Comparison of ENCODE assay signal across 10 cellular contexts in genomic region chr13:99955747-99956472, GRCh38. TPM values are rescaled to one million over a fixed set of nuclear protein-coding genes. Genes with fewer than 3 reads are reported as not detected.
DNase-seq lines count a peak whose midpoint lies in the region; ATAC-seq and TF ChIP-seq lines count a peak whose summit lies in the region.
"Had no signal": no experiment of that assay in that cellular context is flagged by ENCODE, and none has a peak within 500 bp of the region (broad histone marks: within the 10 kb centered on the region; RNA-seq: fewer than 3 reads in every experiment).

No MANE protein-coding gene starts in this region.

- H3K79me2 ChIP-seq in GM23338 (replicated peaks; ENCODE audit: insufficient read depth), result no peaks in the 10 kb centered on the region

- peak overlapping the region; percentile 98 for H2AFZ ChIP-seq in GM23338

- peak overlapping the region; percentile 3; the same call in 1 of the 2 replicates for H3K4me3 ChIP-seq in AG04449 (ENCODE audit: low read depth, low read length)
- peak overlapping the region; percentile 84 for H3K4me3 ChIP-seq in GM23338
- H3K4me3 ChIP-seq in coronary artery, result peak overlapping the region; percentile 58
- peak overlapping the region; percentile 6 to 22 for H3K4me3 ChIP-seq in mucosa of rectum (ENCODE audit: low read length in 2 of 2)
- no peak overlapping the region for H3K4me3 ChIP-seq in uterus

- no peak overlapping the region for H3K9ac ChIP-seq in mucosa of rectum (ENCODE audit: low read depth in 1 of 2, low read length in 2 of 2)

- H3K4me1 Mint-ChIP-seq in GM23338, result peaks cover 40% of the 10 kb centered on the region

- H3K27me3 ChIP-seq in GM23338 (ENCODE audit: insufficient read depth), result peaks cover 79% of the 10 kb centered on the region
- peaks cover 76 to 86% of the 10 kb centered on the region in 2 donors for H3K27me3 ChIP-seq in mucosa of rectum (ENCODE audit: control insufficient read depth in 2 of 2, insufficient read depth in 2 of 2, low read length in 2 of 2)
- H3K27me3 ChIP-seq in uterus, result peaks cover 10 to 54% of the 10 kb centered on the region in 2 donors

- H3K27ac ChIP-seq in GM23338 (ENCODE audit: low read depth) (no peak overlapping the region), coronary artery (no peak overlapping the region), mucosa of rectum (ENCODE audit: low read depth in 2 of 2, low read length in 2 of 2) (no peak overlapping the region), uterus (no peak overlapping the region)
- H3K27ac ChIP-seq: epithelial cell of prostate had no signal

- TF ChIP-seq CTCF in AG04449 (IDR thresholded peaks at IDR 0.05; ENCODE audit: insufficient read depth, low read length, missing control alignments) (no peak), GM23338 (conservative IDR thresholded peaks at IDR 0.05; ENCODE audit: low read depth in 2 of 2) (no peak), coronary artery (IDR thresholded peaks at IDR 0.05) (no peak), uterus (IDR thresholded peaks at IDR 0.05) (no peak)

- POLR2A ChIA-PET in AG04449 (lab: Yijun Ruan, JAX), result no interaction called here

- no peaks in the 10 kb centered on the region; the same call in 2 of the 3 replicates for H3K9me3 Mint-ChIP-seq in GM23338

- H3K36me3 Mint-ChIP-seq in GM23338 (ENCODE audit: low read depth), result no peaks in the 10 kb centered on the region; the same call in 2 of the 3 replicates

- TF ChIP-seq POLR2A in uterus (IDR thresholded peaks at IDR 0.05), result no peak

- peaks cover 77% of the 10 kb centered on the region for H3K27me3 Mint-ChIP-seq in GM23338 (ENCODE audit: insufficient read depth, low read depth, poor library complexity)

- DNase-seq in AG04449 (ENCODE audit: low read depth, low spot score), result no peak
- peak; percentile 56 for DNase-seq in GM23338 (ENCODE audit: low spot score)
- peak; percentile 71 for DNase-seq in coronary artery (ENCODE audit: low spot score)
- no peak for DNase-seq in uterus
- DNase-seq in epidermal melanocyte (ENCODE audit: insufficient read length, low spot score), result no peak
- no peak for DNase-seq in hypothalamus (lab: John Stamatoyannopoulos, UW)
- DNase-seq: HCEC 1CT had no signal

- CTCF ChIA-PET in AG04449 (lab: Yijun Ruan, JAX), result interaction anchor here (0.6 kb wide), 1 partner anchor 40 kb away, joined by 3 read pairs; no protein-coding TSS in a partner anchor

- H3K4me3 Mint-ChIP-seq in GM23338, result peak overlapping the region; percentile 87

- peak overlapping the region; percentile 98 for H3K4me2 ChIP-seq in GM23338

- peaks cover 45% of the 10 kb centered on the region for H3K4me1 ChIP-seq in GM23338 (ENCODE audit: insufficient read depth)
- H3K4me1 ChIP-seq in mucosa of rectum (ENCODE audit: control insufficient read depth in 2 of 2, insufficient read depth in 2 of 2, low read length in 2 of 2), result peaks cover 7 to 17% of the 10 kb centered on the region in 2 donors
- H3K4me1 ChIP-seq in uterus, result peaks cover 0 to 15% of the 10 kb centered on the region in 2 donors

- H3K27ac Mint-ChIP-seq in GM23338, result no peak overlapping the region

- H3K36me3 ChIP-seq in GM23338 (ENCODE audit: insufficient read depth), result no peaks in the 10 kb centered on the region
- no peaks in the 10 kb centered on the region for H3K36me3 ChIP-seq in mucosa of rectum (ENCODE audit: control insufficient read depth in 2 of 2, insufficient read depth in 2 of 2, low read length in 2 of 2)
- H3K36me3 ChIP-seq in uterus, result no peaks in the 10 kb centered on the region

- intact Hi-C loops in uterus (cut with DNase I; ENCODE audit: low total_unique reads), result no loop called here

- H4K20me1 ChIP-seq in GM23338 (replicated peaks; ENCODE audit: insufficient read depth), result no peaks in the 10 kb centered on the region

- H3K9me3 ChIP-seq in mucosa of rectum (ENCODE audit: control insufficient read depth in 2 of 2, low read length in 2 of 2) (no peaks in the 10 kb centered on the region), uterus (no peaks in the 10 kb centered on the region)

- H3F3A ChIP-seq in GM23338 (replicated peaks; ENCODE audit: low read depth), result peaks cover 23% of the 10 kb centered on the region

- ATAC-seq in GM23338, result peak; percentile 1
- no peak for ATAC-seq in HG03280 (IDR thresholded peaks at IDR 0.05; ENCODE audit: unreplicated experiment)

- H3K9me2 ChIP-seq in GM23338 (ENCODE audit: insufficient read depth), result no peaks in the 10 kb centered on the region

TF ChIP-seq in GM23338, 12 proteins besides CTCF, POLR2A, EP300 and RAD21:
- TF ChIP-seq STAT1 (IDR thresholded peaks at IDR 0.05; ENCODE audit: unreplicated experiment) (no peak), CREB1 (CRISPR knock-in tag; IDR thresholded peaks at IDR 0.05; ENCODE audit: low read depth) (no peak), EZH2 (IDR thresholded peaks at IDR 0.05; ENCODE audit: low read depth, unreplicated experiment) (peak; percentile 73), ZNF462 (CRISPR knock-in tag; IDR thresholded peaks at IDR 0.05) (no peak), NANOG (IDR thresholded peaks at IDR 0.05; ENCODE audit: borderline replicate concordance) (no peak), ETS1 (IDR thresholded peaks at IDR 0.05) (0 out of 2 replicates have a peak, but pooled peaks have one; percentile 53), EZH2phosphoT487 (IDR thresholded peaks at IDR 0.05; ENCODE audit: unreplicated experiment) (peak; percentile 23)

RNA-seq across cellular contexts. Expression of gene ZIC5, which starts 15.7 kb away (rescaled TPM):
- total RNA-seq in GM23338 (2014; rRNA removed; shearing (Covaris generic)), result 28.0 and 32.6 TPM in 2 replicates
- polyA plus RNA-seq in GM23338 (2016; fragmentation: Nextera tagmentation; extraction: Ambion mirVana), result 14.1 and 17.2 TPM in 2 replicates
- total RNA-seq in uterus, result not detected

RNA-seq across cellular contexts. Expression of gene ZIC2, which starts 25.7 kb away (rescaled TPM):
- 76.2 and 87.9 TPM in 2 replicates for total RNA-seq in GM23338 (2014; rRNA removed; shearing (Covaris generic))
- 62.6 and 63.2 TPM in 2 replicates for polyA plus RNA-seq in GM23338 (2016; fragmentation: Nextera tagmentation; extraction: Ambion mirVana)
- total RNA-seq in uterus, result not detected

Comparison
In these comparisons a context has a peak if more than half of its experiments do, and no peak if none do; other contexts are left out.
1. DNase-seq: peak in GM23338 (single experiment) and coronary artery (single experiment); none in AG04449 (single experiment), uterus (0 of 2), epidermal melanocyte (single experiment) and hypothalamus (0 of 51).
2. H3K4me3 ChIP-seq: peak in AG04449 (single experiment), GM23338 (single experiment), coronary artery (single experiment) and mucosa of rectum (2 of 2); none in uterus (0 of 2).
3. RNA of gene ZIC5, which starts 15.7 kb away (total RNA-seq): 28.0 to 32.6 TPM in GM23338; not detected in uterus; every median in the first group is over 10 times any median in the second.
4. RNA of gene ZIC2, which starts 25.7 kb away (total RNA-seq): 76.2 to 87.9 TPM in GM23338; not detected in uterus; every median in the first group is over 10 times any median in the second.